ENCODE assay signal across 8 cellular contexts in the genomic region with DNA sequence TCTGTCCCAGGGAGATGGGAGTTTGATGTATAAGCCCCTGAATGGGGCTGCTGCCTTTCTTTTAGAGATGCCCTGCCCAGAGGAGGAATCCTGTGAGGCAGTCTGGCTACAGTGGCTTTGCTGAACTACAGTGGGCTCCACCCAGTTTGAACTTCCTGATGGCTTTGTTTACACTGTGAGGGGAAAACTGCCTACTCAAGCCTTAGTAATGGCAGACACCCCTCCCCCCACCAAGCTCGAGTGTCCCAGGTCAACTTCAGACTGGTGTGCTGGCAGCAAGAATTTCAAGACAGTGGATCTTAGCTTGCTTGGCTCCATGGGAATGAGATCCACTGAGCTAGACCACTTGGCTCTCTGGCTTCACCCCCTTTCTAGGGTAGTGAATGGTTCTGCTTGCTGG.
DNase-seq lines count a peak whose midpoint lies in the region; ATAC-seq and TF ChIP-seq lines count a peak whose summit lies in the region.
"Not testable (repeated sequence)": the region's sequence is repeated elsewhere in the genome, so short reads cannot be mapped to it uniquely, and the experiment has no call there.

No MANE protein-coding gene starts in this region.

- not testable (repeated sequence) for H3K27me3 Mint-ChIP-seq in WTC11 (ENCODE audit: low read depth)

- not testable (repeated sequence) for H3K4me3 Mint-ChIP-seq in WTC11

- POLR2A ChIA-PET in WTC11 (lab: Charles Lee) = not testable (repeated sequence)

- not testable (repeated sequence) for H3K36me3 ChIP-seq in iPS-15b (ENCODE audit: control insufficient read depth, insufficient read depth, low read length); lung (ENCODE audit: control insufficient read depth in 2 of 2, insufficient read depth in 2 of 2, low read length in 2 of 2)

- TF ChIP-seq CTCF in WTC11 (IDR thresholded peaks at IDR 0.05); lung (IDR thresholded peaks at IDR 0.05; ENCODE audit: control extremely low read depth, extremely low read depth): not testable (repeated sequence)

- not testable (repeated sequence) for H3K4me1 ChIP-seq in iPS-15b (ENCODE audit: control insufficient read depth, insufficient read depth, low read length); lung (ENCODE audit: control insufficient read depth in 2 of 2, insufficient read depth in 2 of 2, low read length in 2 of 2)

- H3K4me1 Mint-ChIP-seq in WTC11 = peaks cover 31% of the 10 kb centered on the region

- DNase-seq in CMK (ENCODE audit: low read depth) = peak; percentile 11
- DNase-seq in ELF-1 (ENCODE audit: low read depth, low spot score) = peak; percentile 81
- DNase-seq in HT1080 (ENCODE audit: low read depth) = peak; percentile 66
- peak; percentile 31 for DNase-seq in NCI-H510A treated with DMSO at 0.1 percent for 48 hours (lab: John Stamatoyannopoulos, UW)
- DNase-seq in WTC11 (ENCODE audit: low spot score) = not testable (repeated sequence)
- peak; percentile 31 for DNase-seq in lung (ENCODE audit: low spot score)
- DNase-seq in ureter (ENCODE audit: low spot score) = peak; percentile 49

- H3K27ac ChIP-seq in lung (ENCODE audit: low read depth in 1 of 2, low read length in 1 of 2) = not testable (repeated sequence)

- peak overlapping the region; percentile 37 for H3K9ac ChIP-seq in iPS-15b (ENCODE audit: low read depth, low read length)

- H3K27me3 ChIP-seq in iPS-15b (ENCODE audit: control insufficient read depth, insufficient read depth, low read length); lung (ENCODE audit: control insufficient read depth, insufficient read depth): not testable (repeated sequence)

- WGBS in lung, 2 donors = 5 to 17% methylated on average over 1 of the region's 1 CpG

- not testable (repeated sequence) for H3K4me3 ChIP-seq in iPS-15b (ENCODE audit: low read depth, low read length); lung

- H3K9me3 Mint-ChIP-seq in WTC11 = not testable (repeated sequence)

- not testable (repeated sequence) for H3K27ac Mint-ChIP-seq in WTC11

- not testable (repeated sequence) for H3K9me3 ChIP-seq in iPS-15b (ENCODE audit: control insufficient read depth, insufficient read depth, low read length); lung (ENCODE audit: control insufficient read depth in 2 of 2, insufficient read depth in 1 of 2, low read length in 1 of 2)

- not testable (repeated sequence) for H3K36me3 Mint-ChIP-seq in WTC11

- CTCF ChIA-PET in WTC11 (lab: Charles Lee) = interaction anchor here (0.7 to 1.7 kb wide), 3 partner anchors 11 to 199 kb away, joined by 3 read pairs; no protein-coding TSS in a partner anchor

- ATAC-seq in WTC11 = peak; percentile 76
- ATAC-seq in lung (ENCODE audit: insufficient read depth, low FRiP score) = not testable (repeated sequence)
